Comparison of ENCODE assay signal across 2 cellular contexts in the genomic region with DNA sequence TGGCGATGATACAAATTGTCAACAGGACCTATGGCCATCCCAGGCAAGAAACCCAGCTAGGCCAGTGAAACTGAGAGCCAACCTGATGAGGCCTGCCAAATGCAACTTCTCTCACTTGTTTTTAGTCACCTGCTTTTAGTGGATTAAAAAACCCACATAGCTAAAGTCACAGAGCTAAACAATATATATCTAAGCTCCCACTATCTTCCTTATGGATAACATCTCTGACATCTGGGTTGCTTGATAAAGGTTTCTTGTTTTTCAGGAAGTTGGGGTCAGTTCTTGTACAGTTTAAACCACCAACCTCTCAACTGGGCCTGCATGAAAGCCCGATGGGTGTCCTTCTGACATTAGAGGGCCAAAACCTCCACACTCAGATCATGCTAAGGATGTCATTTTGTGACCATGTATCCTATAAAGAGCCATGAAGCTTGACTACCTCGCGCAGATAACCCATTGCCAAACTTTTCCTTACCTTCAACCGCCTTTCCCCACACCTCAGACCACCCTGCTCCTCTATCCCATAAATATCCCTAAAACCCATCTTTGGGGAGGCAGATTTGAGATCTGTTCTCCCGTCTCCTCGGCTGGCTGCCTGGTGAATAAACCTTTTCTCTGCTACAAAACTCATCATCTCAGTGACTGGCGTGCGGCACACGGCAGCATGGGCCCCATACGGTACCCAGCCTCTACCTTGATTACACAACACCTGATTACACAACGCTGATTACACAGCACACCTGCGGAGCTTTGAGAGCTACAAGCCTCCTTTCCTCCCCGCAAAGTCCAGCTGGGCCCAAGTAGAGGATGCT.
TF ChIP-seq lines count a peak whose summit lies in the region.

No MANE protein-coding gene starts in this region.

TF ChIP-seq in K562, 482 proteins besides CTCF, POLR2A, EP300 and RAD21 (continued from another document and continues in another):
- TF ChIP-seq, protein P1, sequence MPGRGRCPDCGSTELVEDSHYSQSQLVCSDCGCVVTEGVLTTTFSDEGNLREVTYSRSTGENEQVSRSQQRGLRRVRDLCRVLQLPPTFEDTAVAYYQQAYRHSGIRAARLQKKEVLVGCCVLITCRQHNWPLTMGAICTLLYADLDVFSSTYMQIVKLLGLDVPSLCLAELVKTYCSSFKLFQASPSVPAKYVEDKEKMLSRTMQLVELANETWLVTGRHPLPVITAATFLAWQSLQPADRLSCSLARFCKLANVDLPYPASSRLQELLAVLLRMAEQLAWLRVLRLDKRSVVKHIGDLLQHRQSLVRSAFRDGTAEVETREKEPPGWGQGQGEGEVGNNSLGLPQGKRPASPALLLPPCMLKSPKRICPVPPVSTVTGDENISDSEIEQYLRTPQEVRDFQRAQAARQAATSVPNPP (IDR thresholded peaks at IDR 0.05; ENCODE audit: borderline replicate concordance, insufficient read depth, insufficient read length): no peak
- TF ChIP-seq FIP1L1 (IDR thresholded peaks at IDR 0.05; ENCODE audit: low read depth, low read length, poor library complexity, severe bottlenecking) (no peak), ZNF584 (CRISPR knock-in tag; IDR thresholded peaks at IDR 0.05; ENCODE audit: low read depth) (peak; percentile 61; the same call in 1 of the 2 replicates), MECOM (CRISPR knock-in tag; IDR thresholded peaks at IDR 0.05) (no peak), ZNF583 (CRISPR knock-in tag; IDR thresholded peaks at IDR 0.05) (no peak), TAF7 (tag; IDR thresholded peaks at IDR 0.05) (peak; percentile 15; the same call in 1 of the 2 replicates), PTBP1 (IDR thresholded peaks at IDR 0.05; ENCODE audit: low read depth, low read length) (no peak), SUPT5H (IDR thresholded peaks at IDR 0.05) (no peak), GTF2A2 (tag; IDR thresholded peaks at IDR 0.05) (no peak), GATAD2A (IDR thresholded peaks at IDR 0.05) (no peak), EZH2 (IDR thresholded peaks at IDR 0.05; ENCODE audit: borderline replicate concordance, low read depth, low read length) (no peak), ASH1L (IDR thresholded peaks at IDR 0.05; ENCODE audit: borderline replicate concordance, low read depth, partially characterized antibody) (no peak), TRIM28 (IDR thresholded peaks at IDR 0.05) (no peak), OTX1 (CRISPR knock-in tag; IDR thresholded peaks at IDR 0.05) (0 out of 2 replicates have a peak, but pooled peaks have one; percentile 25), GABPA (tag; conservative IDR thresholded peaks at IDR 0.05; ENCODE audit: low read depth) (no peak)
- TF ChIP-seq, protein P2, sequence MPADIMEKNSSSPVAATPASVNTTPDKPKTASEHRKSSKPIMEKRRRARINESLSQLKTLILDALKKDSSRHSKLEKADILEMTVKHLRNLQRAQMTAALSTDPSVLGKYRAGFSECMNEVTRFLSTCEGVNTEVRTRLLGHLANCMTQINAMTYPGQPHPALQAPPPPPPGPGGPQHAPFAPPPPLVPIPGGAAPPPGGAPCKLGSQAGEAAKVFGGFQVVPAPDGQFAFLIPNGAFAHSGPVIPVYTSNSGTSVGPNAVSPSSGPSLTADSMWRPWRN (IDR thresholded peaks at IDR 0.05; ENCODE audit: low read depth): no peak
- TF ChIP-seq, protein P3, sequence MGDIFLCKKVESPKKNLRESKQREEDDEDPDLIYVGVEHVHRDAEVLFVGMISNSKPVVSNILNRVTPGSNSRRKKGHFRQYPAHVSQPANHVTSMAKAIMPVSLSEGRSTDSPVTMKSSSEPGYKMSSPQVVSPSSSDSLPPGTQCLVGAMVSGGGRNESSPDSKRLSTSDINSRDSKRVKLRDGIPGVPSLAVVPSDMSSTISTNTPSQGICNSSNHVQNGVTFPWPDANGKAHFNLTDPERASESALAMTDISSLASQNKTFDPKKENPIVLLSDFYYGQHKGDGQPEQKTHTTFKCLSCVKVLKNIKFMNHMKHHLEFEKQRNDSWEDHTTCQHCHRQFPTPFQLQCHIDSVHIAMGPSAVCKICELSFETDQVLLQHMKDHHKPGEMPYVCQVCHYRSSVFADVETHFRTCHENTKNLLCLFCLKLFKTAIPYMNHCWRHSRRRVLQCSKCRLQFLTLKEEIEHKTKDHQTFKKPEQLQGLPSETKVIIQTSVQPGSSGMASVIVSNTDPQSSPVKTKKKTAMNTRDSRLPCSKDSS (IDR thresholded peaks at IDR 0.05; ENCODE audit: low read depth, partially characterized antibody): no peak
- TF ChIP-seq, protein P4, sequence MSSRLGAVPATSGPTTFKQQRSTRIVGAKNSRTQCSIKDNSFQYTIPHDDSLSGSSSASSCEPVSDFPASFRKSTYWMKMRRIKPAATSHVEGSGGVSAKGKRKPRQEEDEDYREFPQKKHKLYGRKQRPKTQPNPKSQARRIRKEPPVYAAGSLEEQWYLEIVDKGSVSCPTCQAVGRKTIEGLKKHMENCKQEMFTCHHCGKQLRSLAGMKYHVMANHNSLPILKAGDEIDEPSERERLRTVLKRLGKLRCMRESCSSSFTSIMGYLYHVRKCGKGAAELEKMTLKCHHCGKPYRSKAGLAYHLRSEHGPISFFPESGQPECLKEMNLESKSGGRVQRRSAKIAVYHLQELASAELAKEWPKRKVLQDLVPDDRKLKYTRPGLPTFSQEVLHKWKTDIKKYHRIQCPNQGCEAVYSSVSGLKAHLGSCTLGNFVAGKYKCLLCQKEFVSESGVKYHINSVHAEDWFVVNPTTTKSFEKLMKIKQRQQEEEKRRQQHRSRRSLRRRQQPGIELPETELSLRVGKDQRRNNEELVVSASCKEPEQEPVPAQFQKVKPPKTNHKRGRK (tag; IDR thresholded peaks at IDR 0.05): no peak
- TF ChIP-seq, protein P5, sequence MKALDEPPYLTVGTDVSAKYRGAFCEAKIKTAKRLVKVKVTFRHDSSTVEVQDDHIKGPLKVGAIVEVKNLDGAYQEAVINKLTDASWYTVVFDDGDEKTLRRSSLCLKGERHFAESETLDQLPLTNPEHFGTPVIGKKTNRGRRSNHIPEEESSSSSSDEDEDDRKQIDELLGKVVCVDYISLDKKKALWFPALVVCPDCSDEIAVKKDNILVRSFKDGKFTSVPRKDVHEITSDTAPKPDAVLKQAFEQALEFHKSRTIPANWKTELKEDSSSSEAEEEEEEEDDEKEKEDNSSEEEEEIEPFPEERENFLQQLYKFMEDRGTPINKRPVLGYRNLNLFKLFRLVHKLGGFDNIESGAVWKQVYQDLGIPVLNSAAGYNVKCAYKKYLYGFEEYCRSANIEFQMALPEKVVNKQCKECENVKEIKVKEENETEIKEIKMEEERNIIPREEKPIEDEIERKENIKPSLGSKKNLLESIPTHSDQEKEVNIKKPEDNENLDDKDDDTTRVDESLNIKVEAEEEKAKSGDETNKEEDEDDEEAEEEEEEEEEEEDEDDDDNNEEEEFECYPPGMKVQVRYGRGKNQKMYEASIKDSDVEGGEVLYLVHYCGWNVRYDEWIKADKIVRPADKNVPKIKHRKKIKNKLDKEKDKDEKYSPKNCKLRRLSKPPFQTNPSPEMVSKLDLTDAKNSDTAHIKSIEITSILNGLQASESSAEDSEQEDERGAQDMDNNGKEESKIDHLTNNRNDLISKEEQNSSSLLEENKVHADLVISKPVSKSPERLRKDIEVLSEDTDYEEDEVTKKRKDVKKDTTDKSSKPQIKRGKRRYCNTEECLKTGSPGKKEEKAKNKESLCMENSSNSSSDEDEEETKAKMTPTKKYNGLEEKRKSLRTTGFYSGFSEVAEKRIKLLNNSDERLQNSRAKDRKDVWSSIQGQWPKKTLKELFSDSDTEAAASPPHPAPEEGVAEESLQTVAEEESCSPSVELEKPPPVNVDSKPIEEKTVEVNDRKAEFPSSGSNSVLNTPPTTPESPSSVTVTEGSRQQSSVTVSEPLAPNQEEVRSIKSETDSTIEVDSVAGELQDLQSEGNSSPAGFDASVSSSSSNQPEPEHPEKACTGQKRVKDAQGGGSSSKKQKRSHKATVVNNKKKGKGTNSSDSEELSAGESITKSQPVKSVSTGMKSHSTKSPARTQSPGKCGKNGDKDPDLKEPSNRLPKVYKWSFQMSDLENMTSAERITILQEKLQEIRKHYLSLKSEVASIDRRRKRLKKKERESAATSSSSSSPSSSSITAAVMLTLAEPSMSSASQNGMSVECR (CRISPR knock-in tag; IDR thresholded peaks at IDR 0.05): no peak

TF ChIP-seq in HEK293T, 16 proteins besides CTCF, POLR2A, EP300 and RAD21 (continued from another document):
- no peak for TF ChIP-seq HDGF (IDR thresholded peaks at IDR 0.05; ENCODE audit: borderline replicate concordance)
- TF ChIP-seq, protein P6, sequence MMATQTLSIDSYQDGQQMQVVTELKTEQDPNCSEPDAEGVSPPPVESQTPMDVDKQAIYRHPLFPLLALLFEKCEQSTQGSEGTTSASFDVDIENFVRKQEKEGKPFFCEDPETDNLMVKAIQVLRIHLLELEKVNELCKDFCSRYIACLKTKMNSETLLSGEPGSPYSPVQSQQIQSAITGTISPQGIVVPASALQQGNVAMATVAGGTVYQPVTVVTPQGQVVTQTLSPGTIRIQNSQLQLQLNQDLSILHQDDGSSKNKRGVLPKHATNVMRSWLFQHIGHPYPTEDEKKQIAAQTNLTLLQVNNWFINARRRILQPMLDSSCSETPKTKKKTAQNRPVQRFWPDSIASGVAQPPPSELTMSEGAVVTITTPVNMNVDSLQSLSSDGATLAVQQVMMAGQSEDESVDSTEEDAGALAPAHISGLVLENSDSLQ (IDR thresholded peaks at IDR 0.05): no peak
- TF ChIP-seq TARDBP (IDR thresholded peaks at IDR 0.05): no peak
- no peak for TF ChIP-seq BHLHE40 (IDR thresholded peaks at IDR 0.05; ENCODE audit: borderline replicate concordance)
